17 cellular contexts compared by ENCODE assay signal in genomic region chr7:150513758-150514157, GRCh38. TPM values are rescaled to one million over a fixed set of nuclear protein-coding genes. Genes with fewer than 3 reads are reported as not detected.
DNase-seq lines count a peak whose midpoint lies in the region; ATAC-seq and TF ChIP-seq lines count a peak whose summit lies in the region.
"Had no signal": no experiment of that assay in that cellular context is flagged by ENCODE, and none has a peak within 500 bp of the region (broad histone marks: within the 10 kb centered on the region; RNA-seq: fewer than 3 reads in every experiment).

No MANE protein-coding gene starts in this region.

- H3K27ac ChIP-seq in CD4-positive, alpha-beta T cell (ENCODE audit: low read depth, low read length): peak overlapping the region; percentile 84
- H3K27ac ChIP-seq in DND-41 (ENCODE audit: low read length): peak overlapping the region; percentile 95
- H3K27ac ChIP-seq in colonic mucosa: peak overlapping the region; percentile 73
- peak overlapping the region; percentile 39 for H3K27ac ChIP-seq in psoas muscle

- peak overlapping the region; percentile 71 for H3K4me2 ChIP-seq in DND-41 (ENCODE audit: insufficient read depth, low read length)

- peaks cover 54% of the 10 kb centered on the region for H3K79me2 ChIP-seq in DND-41 (ENCODE audit: insufficient read depth, low read length)

- H3K4me3 ChIP-seq in DND-41 (ENCODE audit: low read depth in 1 of 2, low read length in 2 of 2): peak overlapping the region in 1 of 2 experiments; percentile 74; a peak in 2 of 4 replicates
- no peak overlapping the region for H3K4me3 ChIP-seq in colonic mucosa
- peak overlapping the region; percentile 61 for H3K4me3 ChIP-seq in psoas muscle

- no peaks in the 10 kb centered on the region for H3K27me3 Mint-ChIP-seq in CD4-positive, alpha-beta T cell

- H3K27ac Mint-ChIP-seq in CD4-positive, alpha-beta T cell: peak overlapping the region; percentile 93
- H3K27ac Mint-ChIP-seq: activated B cell treated with CpG ODN at 0.5 μM for 24 hours, brain had no signal

- ATAC-seq in CD4-positive, alpha-beta T cell (ENCODE audit: poor library complexity): no peak
- ATAC-seq in DND-41 (ENCODE audit: insufficient read depth, low read depth) (no peak), psoas muscle (no peak), HG02623 (IDR thresholded peaks at IDR 0.05; ENCODE audit: unreplicated experiment) (no peak)

- peak overlapping the region; percentile 76 for H2AFZ ChIP-seq in DND-41 (ENCODE audit: low read depth, low read length)

- intact Hi-C loops in CD4-positive, alpha-beta T cell (cut with DNase I, micrococcal nuclease): loop anchor here (1.0 to 2.0 kb wide), 7 partner anchors 33 to 243 kb away; partner anchors contain the start of genes GIMAP2 (in 1 of the 2) and GIMAP8 (in 1 of the 2)
- intact Hi-C loops in colonic mucosa (cut with DNase I): no loop called here
- intact Hi-C loops in psoas muscle (cut with DNase I): no loop called here

- peak overlapping the region; percentile 72 for H3K9ac ChIP-seq in DND-41 (ENCODE audit: low read depth, low read length)
- H3K9ac ChIP-seq in colonic mucosa (ENCODE audit: low read depth in 2 of 2, low read length in 2 of 2): peak overlapping the region in 1 of 2 donors; percentile 4

- H3K9me3 Mint-ChIP-seq in CD4-positive, alpha-beta T cell: peaks cover 6% of the 10 kb centered on the region
- H3K9me3 Mint-ChIP-seq: brain had no signal

- no peaks in the 10 kb centered on the region for H3K9me3 ChIP-seq in CD4-positive, alpha-beta T cell (ENCODE audit: control insufficient read depth, low read length)
- H3K9me3 ChIP-seq in DND-41 (ENCODE audit: insufficient read depth, low read length, severe bottlenecking): no peaks in the 10 kb centered on the region
- no peaks in the 10 kb centered on the region for H3K9me3 ChIP-seq in colonic mucosa
- no peaks in the 10 kb centered on the region for H3K9me3 ChIP-seq in psoas muscle
- H3K9me3 ChIP-seq: testis had no signal

- DNase-seq in CD4-positive, alpha-beta T cell: no peak
- no peak for DNase-seq in DND-41
- no peak for DNase-seq in colonic mucosa
- DNase-seq in psoas muscle: no peak
- DNase-seq in NCI-H1694 treated with DMSO at 0.1 percent for 48 hours (lab: John Stamatoyannopoulos, UW): no peak
- no peak for DNase-seq in EL
- DNase-seq: activated B cell treated with CpG ODN at 0.5 μM for 24 hours; effector CD4-positive, alpha-beta T cell; HCEC 1CT; Karpas-422; mesenchymal stem cell; small intestine; testis had no signal

- H4K20me1 ChIP-seq in DND-41 (ENCODE audit: insufficient read depth, low read length): no peaks in the 10 kb centered on the region
- H4K20me1 ChIP-seq: BLaER1 treated with 17β-estradiol and CSF1 and Interleukin-3, amounts not matched to agents 10 nM and 100 nM had no signal

- CTCF ChIA-PET in CD4-positive, alpha-beta T cell (lab: Charles Lee): interaction anchor here (1.0 to 7.2 kb wide), 5 partner anchors 32 to 243 kb away, joined by 3 to 51 read pairs (median 4); no protein-coding TSS in a partner anchor

- TF ChIP-seq CTCF in CD4-positive, alpha-beta T cell (IDR thresholded peaks at IDR 0.05): no peak
- TF ChIP-seq CTCF in DND-41 (IDR thresholded peaks at IDR 0.05; ENCODE audit: borderline replicate concordance, extremely low read depth, low read length, poor library complexity, severe bottlenecking) (no peak), colonic mucosa (IDR thresholded peaks at IDR 0.05) (no peak), psoas muscle (IDR thresholded peaks at IDR 0.05) (no peak)

- H3K36me3 ChIP-seq in DND-41 (ENCODE audit: insufficient read depth, low read length) (no peaks in the 10 kb centered on the region; the same call in 1 of the 2 replicates), colonic mucosa (no peaks in the 10 kb centered on the region), psoas muscle (ENCODE audit: insufficient read depth in 1 of 2, low read depth in 1 of 2) (no peaks in the 10 kb centered on the region)
- H3K36me3 ChIP-seq: BLaER1 treated with 17β-estradiol and CSF1 and Interleukin-3, amounts not matched to agents 10 nM and 100 nM had no signal

- POLR2A ChIA-PET in CD4-positive, alpha-beta T cell (lab: Charles Lee): interaction anchor here (1.0 to 12.2 kb wide), 19 partner anchors 10 to 242 kb away, joined by 3 to 499 read pairs (median 23); partner anchors contain the start of genes GIMAP1, GIMAP2, GIMAP4 and GIMAP5

- peaks cover 45% of the 10 kb centered on the region for H3K4me1 ChIP-seq in DND-41 (ENCODE audit: insufficient read depth, low read length)
- no peaks in the 10 kb centered on the region for H3K4me1 ChIP-seq in colonic mucosa
- no peaks in the 10 kb centered on the region for H3K4me1 ChIP-seq in psoas muscle
- H3K4me1 ChIP-seq: testis had no signal

- no peaks in the 10 kb centered on the region for H3K27me3 ChIP-seq in CD4-positive, alpha-beta T cell (ENCODE audit: control insufficient read depth, insufficient read depth, low read length)
- H3K27me3 ChIP-seq in DND-41 (ENCODE audit: insufficient read depth, low read length, poor library complexity): no peaks in the 10 kb centered on the region
- H3K27me3 ChIP-seq in colonic mucosa: no peaks in the 10 kb centered on the region
- H3K27me3 ChIP-seq in psoas muscle (ENCODE audit: insufficient read depth in 3 of 3, low read length in 2 of 3): no peaks in the 10 kb centered on the region
- H3K27me3 ChIP-seq: BLaER1 treated with 17β-estradiol and CSF1 and Interleukin-3, amounts not matched to agents 10 nM and 100 nM; testis had no signal

- H3K4me3 Mint-ChIP-seq in CD4-positive, alpha-beta T cell: peak overlapping the region; percentile 100
- H3K4me3 Mint-ChIP-seq: activated B cell treated with CpG ODN at 0.5 μM for 24 hours, brain had no signal

- H3K36me3 Mint-ChIP-seq in CD4-positive, alpha-beta T cell (ENCODE audit: low read depth): peaks cover 60% of the 10 kb centered on the region
- H3K36me3 Mint-ChIP-seq: brain had no signal

- peaks cover 62% of the 10 kb centered on the region for H3K4me1 Mint-ChIP-seq in CD4-positive, alpha-beta T cell (ENCODE audit: low read depth)
- H3K4me1 Mint-ChIP-seq: brain had no signal

- WGBS in psoas muscle, 3 donors: 93 to 94% (median 94%) methylated on average over 17 of the region's 17 CpGs

RNA-seq across cellular contexts. Expression of gene GIMAP7, which starts 0.9 kb away (rescaled TPM):
- 10 to 100 TPM; 48.4 to 50.7 TPM for total RNA-seq in CD4-positive, alpha-beta T cell
- 1 to 10 TPM; 4.8 to 5.6 TPM for total RNA-seq in colonic mucosa
- total RNA-seq in psoas muscle: 10 to 100 TPM; 10.7 to 17.7 (median 11.4) TPM
- 10 to 100 TPM; 15.0 to 23.7 (median 21.1) TPM for polyA plus RNA-seq in psoas muscle
- total RNA-seq: activated B cell treated with CpG ODN at 0.5 μM for 24 hours, fibroblast of villous mesenchyme had no signal

RNA-seq across cellular contexts. Expression of gene GIMAP4, which starts 53.4 kb away (rescaled TPM):
- total RNA-seq in CD4-positive, alpha-beta T cell: 10 to 100 TPM; 20.7 to 23.6 TPM
- 10 to 100 TPM in 1 of 2 donors, 1 to 10 TPM in 1; 6.6 to 12.7 TPM for total RNA-seq in colonic mucosa
- total RNA-seq in psoas muscle: 10 to 100 TPM; 14.2 to 36.4 (median 15.1) TPM
- polyA plus RNA-seq in psoas muscle: 10 to 100 TPM; 13.6 to 21.7 (median 15.0) TPM
- total RNA-seq: fibroblast of villous mesenchyme had no signal

Comparison
In these comparisons a context has a peak if more than half of its experiments do, and no peak if none do; other contexts are left out.
1. H3K27ac ChIP-seq: peak in every context shown above with its lines; median percentile 95 in DND-41; 84 in CD4-positive, alpha-beta T cell; 73 in colonic mucosa; 39 in psoas muscle.
2. intact Hi-C loops: an anchor here in CD4-positive, alpha-beta T cell (1.0 to 2.0 kb wide); none called in colonic mucosa and psoas muscle.